In the genomic region with DNA sequence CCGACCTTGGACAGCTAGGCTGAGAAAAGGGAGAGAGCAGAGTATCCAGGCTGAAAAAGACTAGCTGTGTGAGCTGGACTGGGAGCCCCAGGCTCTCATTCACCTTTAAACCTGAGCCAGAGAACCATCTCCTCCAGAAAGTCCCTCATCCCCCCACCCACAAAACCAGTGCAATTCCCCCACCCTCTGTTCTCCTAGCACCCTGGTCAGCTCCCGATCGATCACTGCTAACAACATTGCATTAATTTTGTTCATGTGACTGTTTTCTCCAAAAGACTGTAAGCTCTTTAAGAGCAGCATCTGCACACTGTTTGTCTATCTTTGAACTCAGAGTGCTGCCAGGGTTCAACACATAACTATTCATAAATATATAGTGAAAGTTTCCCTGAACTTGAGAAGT, we compare ENCODE assay signal across 32 cellular contexts.
"Had no signal": no experiment of that assay in that cellular context is flagged by ENCODE, and none has a peak within 500 bp of the region (broad histone marks: within the 10 kb centered on the region; RNA-seq: fewer than 3 reads in every experiment).

No MANE protein-coding gene starts in this region.

- H3K4me1 ChIP-seq: foreskin keratinocyte, gastrocnemius medialis had no signal

- H3K36me3 ChIP-seq: adrenal gland, esophagus muscularis mucosa, gastrocnemius medialis, heart left ventricle, WERI-Rb-1 had no signal

- H3K9me3 Mint-ChIP-seq: activated B cell treated with CpG ODN at 0.5 μM for 24 hours; activated CD8-positive, alpha-beta T cell treated with anti-CD3 and anti-CD28 coated beads for 36 hours; activated naive CD4-positive, alpha-beta T cell treated with anti-CD3 and anti-CD28 coated beads, Interleukin-2, amount 10 ng/mL, durations not matched to agents 7 days and 5 days; activated naive CD4-positive, alpha-beta T cell treated with anti-CD3 and anti-CD28 coated beads, Interleukin-2, amount 50 U/mL, for 72 hours; activated T-cell treated with anti-CD3 and anti-CD28 coated beads, Interleukin-2, amount 50 U/mL, for 72 hours; effector memory CD8-positive, alpha-beta T cell; T-helper 1 cell treated with Interleukin-12 subunit alpha and Interleukin-12 subunit beta and Interleukin-4 antibody, amounts not matched to agents 30 μg/mL and 1 μg/mL, for 36 hours; T-helper 2 cell treated with Interferon-gamma antibody and Interleukin-4, amounts not matched to agents 5 μg/mL and 100 μg/mL, for 36 hours had no signal

- H3K4me3 ChIP-seq: adrenal gland, body of pancreas, esophagus muscularis mucosa, gastrocnemius medialis, heart left ventricle had no signal

- H3K9me3 ChIP-seq: adrenal gland, body of pancreas, esophagus muscularis mucosa, gastrocnemius medialis, heart left ventricle had no signal

- ATAC-seq: activated CD4-positive, CD25-positive, alpha-beta regulatory T cell treated with anti-CD3 and anti-CD28 coated beads, Interleukin-2, amount 50 U/mL, for 24 hours; activated CD8-positive, alpha-beta T cell treated with anti-CD3 and anti-CD28 coated beads for 36 hours; activated naive CD4-positive, alpha-beta T cell treated with anti-CD3 and anti-CD28 coated beads, Interleukin-2, amount 50 U/mL, for 72 hours; body of pancreas; effector memory CD8-positive, alpha-beta T cell; foreskin keratinocyte; gastrocnemius medialis; heart left ventricle had no signal

- H3K4me3 Mint-ChIP-seq: activated B cell treated with CpG ODN at 0.5 μM for 24 hours; activated CD8-positive, alpha-beta T cell treated with anti-CD3 and anti-CD28 coated beads for 36 hours; activated naive CD4-positive, alpha-beta T cell treated with anti-CD3 and anti-CD28 coated beads, Interleukin-2, amount 10 ng/mL, durations not matched to agents 7 days and 5 days; activated T-cell treated with anti-CD3 and anti-CD28 coated beads, Interleukin-2, amount 50 U/mL, for 72 hours; effector memory CD8-positive, alpha-beta T cell; T-helper 1 cell treated with Interleukin-12 subunit alpha and Interleukin-12 subunit beta and Interleukin-4 antibody, amounts not matched to agents 30 μg/mL and 1 μg/mL, for 36 hours; T-helper 2 cell treated with Interferon-gamma antibody and Interleukin-4, amounts not matched to agents 5 μg/mL and 100 μg/mL, for 36 hours had no signal

- H3K27me3 Mint-ChIP-seq: activated CD8-positive, alpha-beta T cell treated with anti-CD3 and anti-CD28 coated beads for 36 hours had no signal

- H3K27ac Mint-ChIP-seq: activated CD8-positive, alpha-beta T cell treated with anti-CD3 and anti-CD28 coated beads for 36 hours; activated naive CD4-positive, alpha-beta T cell treated with anti-CD3 and anti-CD28 coated beads, Interleukin-2, amount 10 ng/mL, durations not matched to agents 7 days and 5 days; activated naive CD4-positive, alpha-beta T cell treated with anti-CD3 and anti-CD28 coated beads, Interleukin-2, amount 50 U/mL, for 72 hours; activated T-cell treated with anti-CD3 and anti-CD28 coated beads, Interleukin-2, amount 50 U/mL, for 72 hours; effector memory CD8-positive, alpha-beta T cell; T-helper 1 cell treated with Interleukin-12 subunit alpha and Interleukin-12 subunit beta and Interleukin-4 antibody, amounts not matched to agents 30 μg/mL and 1 μg/mL, for 36 hours; T-helper 2 cell treated with Interferon-gamma antibody and Interleukin-4, amounts not matched to agents 5 μg/mL and 100 μg/mL, for 36 hours had no signal

- H3K27ac ChIP-seq: adrenal gland, body of pancreas, esophagus muscularis mucosa, foreskin keratinocyte, gastrocnemius medialis, heart left ventricle, WERI-Rb-1 had no signal

- DNase-seq: activated B cell treated with CpG ODN at 0.5 μM for 24 hours; activated CD4-positive, alpha-beta T cell treated with anti-CD3 and anti-CD28 coated beads for 48 hours; activated CD4-positive, alpha-beta T cell treated with anti-CD3 and anti-CD28 coated beads, Interleukin-2, amount 50 U/mL, for 1 hour; activated CD4-positive, alpha-beta T cell treated with anti-CD3 and anti-CD28 coated beads, Interleukin-2, amount 50 U/mL, for 48 hours; activated CD8-positive, alpha-beta memory T cell treated with anti-CD3 and anti-CD28 coated beads for 24 hours; activated gamma-delta T cell; activated naive CD4-positive, alpha-beta T cell; activated naive CD4-positive, alpha-beta T cell treated with anti-CD3 and anti-CD28 coated beads, Interleukin-2, amount 10 ng/mL, durations not matched to agents 7 days and 5 days; activated T-cell treated with anti-CD3 and anti-CD28 coated beads, Interleukin-2, amount 50 U/mL, for 1 hour; activated T-cell treated with anti-CD3 and anti-CD28 coated beads, Interleukin-2, amount 50 U/mL, for 72 hours; adrenal gland; amygdala; aorta; body of pancreas; caudate nucleus; cortex of kidney; dermis blood vessel endothelial cell; effector CD4-positive, alpha-beta T cell; effector memory CD8-positive, alpha-beta T cell; erythroblast; foreskin keratinocyte; gastrocnemius medialis; glutamatergic neuron; heart left ventricle; T1000; WERI-Rb-1 had no signal

- H3K36me3 Mint-ChIP-seq: activated naive CD4-positive, alpha-beta T cell treated with anti-CD3 and anti-CD28 coated beads, Interleukin-2, amount 10 ng/mL, durations not matched to agents 7 days and 5 days; activated naive CD4-positive, alpha-beta T cell treated with anti-CD3 and anti-CD28 coated beads, Interleukin-2, amount 50 U/mL, for 72 hours had no signal

- H3K27me3 ChIP-seq: adrenal gland, body of pancreas, gastrocnemius medialis had no signal
